1 cellular context compared by ENCODE assay signal in the genomic region with DNA sequence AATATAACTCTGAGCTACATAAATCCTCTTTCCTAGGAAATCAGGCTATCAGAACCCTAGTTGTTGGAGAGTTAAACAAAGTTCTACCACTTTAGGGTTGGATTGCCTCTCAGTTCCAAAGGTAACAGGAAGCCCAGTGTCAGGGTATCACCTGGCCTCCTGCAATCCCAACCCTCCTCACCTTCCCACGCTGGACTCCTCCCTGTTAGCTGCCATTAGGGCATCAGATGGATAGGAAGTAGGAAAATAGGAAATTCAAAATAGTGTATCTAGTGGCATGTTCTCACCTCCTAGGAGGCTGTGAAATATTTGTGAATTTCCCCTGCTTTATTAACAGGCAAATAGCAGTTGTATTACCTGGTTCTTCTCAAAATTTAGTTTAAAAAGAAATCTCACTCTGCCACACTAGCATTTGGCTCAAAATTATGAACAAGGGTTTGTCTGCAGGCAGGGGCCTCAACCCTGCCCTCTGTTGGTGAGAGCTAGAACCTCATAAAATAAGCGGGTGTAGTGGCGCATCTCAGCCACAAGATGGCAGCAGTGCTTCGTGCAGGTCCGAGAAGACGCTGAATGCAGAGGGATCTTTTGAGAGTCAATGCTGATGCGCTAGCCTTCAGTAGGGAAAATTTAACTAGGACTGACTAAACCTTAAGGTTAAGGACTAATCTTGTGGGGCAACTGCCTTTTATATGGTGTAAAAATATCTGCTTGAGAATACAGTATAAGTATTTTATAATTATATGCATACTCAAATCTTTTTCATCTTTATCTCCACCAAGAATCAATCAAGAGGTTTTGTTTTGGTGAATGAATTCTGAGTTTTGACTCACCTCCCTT.
TF ChIP-seq lines count a peak whose summit lies in the region.

No MANE protein-coding gene starts in this region.

TF ChIP-seq in K562, 482 proteins besides CTCF, POLR2A, EP300 and RAD21 (continued from another document):
- TF ChIP-seq, protein P1, sequence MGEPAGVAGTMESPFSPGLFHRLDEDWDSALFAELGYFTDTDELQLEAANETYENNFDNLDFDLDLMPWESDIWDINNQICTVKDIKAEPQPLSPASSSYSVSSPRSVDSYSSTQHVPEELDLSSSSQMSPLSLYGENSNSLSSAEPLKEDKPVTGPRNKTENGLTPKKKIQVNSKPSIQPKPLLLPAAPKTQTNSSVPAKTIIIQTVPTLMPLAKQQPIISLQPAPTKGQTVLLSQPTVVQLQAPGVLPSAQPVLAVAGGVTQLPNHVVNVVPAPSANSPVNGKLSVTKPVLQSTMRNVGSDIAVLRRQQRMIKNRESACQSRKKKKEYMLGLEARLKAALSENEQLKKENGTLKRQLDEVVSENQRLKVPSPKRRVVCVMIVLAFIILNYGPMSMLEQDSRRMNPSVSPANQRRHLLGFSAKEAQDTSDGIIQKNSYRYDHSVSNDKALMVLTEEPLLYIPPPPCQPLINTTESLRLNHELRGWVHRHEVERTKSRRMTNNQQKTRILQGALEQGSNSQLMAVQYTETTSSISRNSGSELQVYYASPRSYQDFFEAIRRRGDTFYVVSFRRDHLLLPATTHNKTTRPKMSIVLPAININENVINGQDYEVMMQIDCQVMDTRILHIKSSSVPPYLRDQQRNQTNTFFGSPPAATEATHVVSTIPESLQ (CRISPR knock-in tag; IDR thresholded peaks at IDR 0.05) = no peak
- TF ChIP-seq, protein P2, sequence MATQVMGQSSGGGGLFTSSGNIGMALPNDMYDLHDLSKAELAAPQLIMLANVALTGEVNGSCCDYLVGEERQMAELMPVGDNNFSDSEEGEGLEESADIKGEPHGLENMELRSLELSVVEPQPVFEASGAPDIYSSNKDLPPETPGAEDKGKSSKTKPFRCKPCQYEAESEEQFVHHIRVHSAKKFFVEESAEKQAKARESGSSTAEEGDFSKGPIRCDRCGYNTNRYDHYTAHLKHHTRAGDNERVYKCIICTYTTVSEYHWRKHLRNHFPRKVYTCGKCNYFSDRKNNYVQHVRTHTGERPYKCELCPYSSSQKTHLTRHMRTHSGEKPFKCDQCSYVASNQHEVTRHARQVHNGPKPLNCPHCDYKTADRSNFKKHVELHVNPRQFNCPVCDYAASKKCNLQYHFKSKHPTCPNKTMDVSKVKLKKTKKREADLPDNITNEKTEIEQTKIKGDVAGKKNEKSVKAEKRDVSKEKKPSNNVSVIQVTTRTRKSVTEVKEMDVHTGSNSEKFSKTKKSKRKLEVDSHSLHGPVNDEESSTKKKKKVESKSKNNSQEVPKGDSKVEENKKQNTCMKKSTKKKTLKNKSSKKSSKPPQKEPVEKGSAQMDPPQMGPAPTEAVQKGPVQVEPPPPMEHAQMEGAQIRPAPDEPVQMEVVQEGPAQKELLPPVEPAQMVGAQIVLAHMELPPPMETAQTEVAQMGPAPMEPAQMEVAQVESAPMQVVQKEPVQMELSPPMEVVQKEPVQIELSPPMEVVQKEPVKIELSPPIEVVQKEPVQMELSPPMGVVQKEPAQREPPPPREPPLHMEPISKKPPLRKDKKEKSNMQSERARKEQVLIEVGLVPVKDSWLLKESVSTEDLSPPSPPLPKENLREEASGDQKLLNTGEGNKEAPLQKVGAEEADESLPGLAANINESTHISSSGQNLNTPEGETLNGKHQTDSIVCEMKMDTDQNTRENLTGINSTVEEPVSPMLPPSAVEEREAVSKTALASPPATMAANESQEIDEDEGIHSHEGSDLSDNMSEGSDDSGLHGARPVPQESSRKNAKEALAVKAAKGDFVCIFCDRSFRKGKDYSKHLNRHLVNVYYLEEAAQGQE (CRISPR knock-in tag; IDR thresholded peaks at IDR 0.05; ENCODE audit: low read depth) = no peak
- TF ChIP-seq ZEB2 (IDR thresholded peaks at IDR 0.05) = no peak
- no peak for TF ChIP-seq ZNF589 (CRISPR knock-in tag; IDR thresholded peaks at IDR 0.05; ENCODE audit: low read depth)
- TF ChIP-seq MTA2 (IDR thresholded peaks at IDR 0.05; ENCODE audit: low read depth) = no peak
- TF ChIP-seq IFI16 (CRISPR knock-in tag; IDR thresholded peaks at IDR 0.05) = no peak
- no peak for TF ChIP-seq ZNF224 (CRISPR knock-in tag; IDR thresholded peaks at IDR 0.05)
- TF ChIP-seq ZNF707 (CRISPR knock-in tag; conservative IDR thresholded peaks at IDR 0.05) = no peak
- no peak for TF ChIP-seq CBX8 (IDR thresholded peaks at IDR 0.05; ENCODE audit: borderline replicate concordance, extremely low read depth, low read depth, low read length, poor library complexity, severe bottlenecking)
- TF ChIP-seq, protein P3, sequence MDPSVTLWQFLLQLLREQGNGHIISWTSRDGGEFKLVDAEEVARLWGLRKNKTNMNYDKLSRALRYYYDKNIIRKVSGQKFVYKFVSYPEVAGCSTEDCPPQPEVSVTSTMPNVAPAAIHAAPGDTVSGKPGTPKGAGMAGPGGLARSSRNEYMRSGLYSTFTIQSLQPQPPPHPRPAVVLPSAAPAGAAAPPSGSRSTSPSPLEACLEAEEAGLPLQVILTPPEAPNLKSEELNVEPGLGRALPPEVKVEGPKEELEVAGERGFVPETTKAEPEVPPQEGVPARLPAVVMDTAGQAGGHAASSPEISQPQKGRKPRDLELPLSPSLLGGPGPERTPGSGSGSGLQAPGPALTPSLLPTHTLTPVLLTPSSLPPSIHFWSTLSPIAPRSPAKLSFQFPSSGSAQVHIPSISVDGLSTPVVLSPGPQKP (CRISPR knock-in tag; IDR thresholded peaks at IDR 0.05) = no peak
- TF ChIP-seq MAFF (IDR thresholded peaks at IDR 0.05; ENCODE audit: low read length) = no peak
- no peak for TF ChIP-seq ZNF12 (CRISPR knock-in tag; IDR thresholded peaks at IDR 0.05)
- no peak for TF ChIP-seq MIER1 (IDR thresholded peaks at IDR 0.05; ENCODE audit: low read depth)
- TF ChIP-seq ZNF668 (CRISPR knock-in tag; IDR thresholded peaks at IDR 0.05) = no peak
- no peak for TF ChIP-seq SMAD2 (IDR thresholded peaks at IDR 0.05; ENCODE audit: low read depth, low read length)
- peak; percentile 87 for TF ChIP-seq RB1 (IDR thresholded peaks at IDR 0.05; ENCODE audit: low read depth)
- peak; percentile 93 for TF ChIP-seq CC2D1A (IDR thresholded peaks at IDR 0.05)
- TF ChIP-seq SMAD3 (CRISPR knock-in tag; conservative IDR thresholded peaks at IDR 0.05) = peak; percentile 54; the same call in 1 of the 2 replicates
- TF ChIP-seq ARID2 (IDR thresholded peaks at IDR 0.05) = peak; percentile 99
- TF ChIP-seq, protein P4, sequence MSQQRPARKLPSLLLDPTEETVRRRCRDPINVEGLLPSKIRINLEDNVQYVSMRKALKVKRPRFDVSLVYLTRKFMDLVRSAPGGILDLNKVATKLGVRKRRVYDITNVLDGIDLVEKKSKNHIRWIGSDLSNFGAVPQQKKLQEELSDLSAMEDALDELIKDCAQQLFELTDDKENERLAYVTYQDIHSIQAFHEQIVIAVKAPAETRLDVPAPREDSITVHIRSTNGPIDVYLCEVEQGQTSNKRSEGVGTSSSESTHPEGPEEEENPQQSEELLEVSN (IDR thresholded peaks at IDR 0.05; ENCODE audit: borderline replicate concordance in 1 of 2, extremely low read depth in 1 of 2, insufficient read depth in 1 of 2, insufficient read length in 1 of 2, low read depth in 1 of 2, low read length in 1 of 2, poor library complexity in 1 of 2, severe bottlenecking in 1 of 2) = no peak
